In genomic region chr21:35202431-35202830, GRCh38 we compare ENCODE assay signal across 1 cellular context.
TF ChIP-seq lines count a peak whose summit lies in the region.

No MANE protein-coding gene starts in this region.

TF ChIP-seq in HCT116, 20 proteins besides CTCF, POLR2A, EP300 and RAD21 (continued from another document):
- no peak for TF ChIP-seq REST (IDR thresholded peaks at IDR 0.05; ENCODE audit: low read depth)
- no peak for TF ChIP-seq TCF7L2 (IDR thresholded peaks at IDR 0.05; ENCODE audit: borderline replicate concordance, extremely low read depth, insufficient read depth, insufficient read length)
- no peak for TF ChIP-seq MAX (IDR thresholded peaks at IDR 0.05)
- TF ChIP-seq CBX3 (IDR thresholded peaks at IDR 0.05; ENCODE audit: low read depth), result no peak
- TF ChIP-seq POLR2AphosphoS5 (IDR thresholded peaks at IDR 0.05; ENCODE audit: low read depth, low read length), result no peak
